Comparison of ENCODE assay signal across 12 cellular contexts in the genomic region with DNA sequence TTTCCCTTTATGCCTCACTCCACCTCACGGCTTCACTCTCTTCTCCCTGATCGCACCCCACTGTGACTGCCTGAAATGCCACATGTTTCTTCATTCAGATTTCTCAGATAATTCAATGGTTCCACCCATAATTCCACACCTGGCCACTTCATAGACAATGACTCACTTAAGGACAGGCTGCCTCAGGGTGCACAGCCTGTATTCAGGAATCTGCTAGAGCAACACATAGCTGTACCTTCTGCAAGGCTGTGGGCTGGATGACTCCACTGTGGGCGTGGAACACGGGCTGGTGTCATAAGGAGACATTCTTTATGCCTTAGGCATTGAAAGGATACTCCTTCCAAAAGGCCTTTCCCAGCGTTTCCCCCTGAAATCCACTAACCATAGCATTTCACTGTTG. TPM values are rescaled to one million over a fixed set of nuclear protein-coding genes. Genes with fewer than 3 reads are reported as not detected.
DNase-seq lines count a peak whose midpoint lies in the region; TF ChIP-seq lines count a peak whose summit lies in the region.
"Had no signal": no experiment of that assay in that cellular context is flagged by ENCODE, and none has a peak within 500 bp of the region (broad histone marks: within the 10 kb centered on the region; RNA-seq: fewer than 3 reads in every experiment).

No MANE protein-coding gene starts in this region.

- no peak overlapping the region for H3K27ac ChIP-seq in mesenchymal stem cell (ENCODE audit: low read length, poor library complexity, severe bottlenecking)
- H3K27ac ChIP-seq in esophagus muscularis mucosa (replicated peaks in 1 of 4): no peak overlapping the region
- H3K27ac ChIP-seq: thoracic aorta had no signal

- DNase-seq in Daoy (ENCODE audit: low read depth) (peak; percentile 88), astrocyte of the hippocampus (ENCODE audit: low read depth, low spot score) (peak; percentile 83), mesenchymal stem cell (peak; percentile 28), esophagus muscularis mucosa (ENCODE audit: extremely low spot score) (no peak), NCI-H446 (lab: John Stamatoyannopoulos, UW) (no peak), GM20000 (ENCODE audit: low spot score) (no peak)
- no peak for DNase-seq in activated CD8-positive, alpha-beta memory T cell treated with anti-CD3 and anti-CD28 coated beads, Interleukin-2, amount 50 U/mL, for 4 hours
- DNase-seq: hypothalamus, NCI-H2029 treated with DMSO at 0.1 percent for 48 hours, retina had no signal

- WGBS in mesenchymal stem cell: 49% methylated on average over 5 of the region's 5 CpGs
- WGBS in esophagus muscularis mucosa: 92% methylated on average over 5 of the region's 5 CpGs

- H3K4me2 ChIP-seq in mesenchymal stem cell (ENCODE audit: low read length, poor library complexity, severe bottlenecking): no peak overlapping the region

- H3K9me3 ChIP-seq in mesenchymal stem cell (ENCODE audit: control insufficient read depth, low read length): no peaks in the 10 kb centered on the region
- H3K9me3 ChIP-seq in esophagus muscularis mucosa: no peaks in the 10 kb centered on the region
- H3K9me3 ChIP-seq: thoracic aorta had no signal

- no peak for TF ChIP-seq CTCF in esophagus muscularis mucosa (IDR thresholded peaks at IDR 0.05)
- TF ChIP-seq CTCF in GM20000 (IDR thresholded peaks at IDR 0.05; ENCODE audit: extremely low read depth, missing control alignments): no peak

- H3K18ac ChIP-seq in mesenchymal stem cell (ENCODE audit: low read depth in 1 of 2, low read length in 2 of 2): no peak overlapping the region

- H2AK5ac ChIP-seq in mesenchymal stem cell (ENCODE audit: low read length, severe bottlenecking): no peak overlapping the region

- no peak overlapping the region for H3K4ac ChIP-seq in mesenchymal stem cell (ENCODE audit: low read depth in 1 of 2, low read length in 2 of 2)

- no peak overlapping the region for H2BK5ac ChIP-seq in mesenchymal stem cell (ENCODE audit: low read depth, low read length, poor library complexity, severe bottlenecking)

- no peak overlapping the region for H3K4me3 ChIP-seq in mesenchymal stem cell (ENCODE audit: insufficient read depth in 1 of 2, low read depth in 1 of 2, low read length in 2 of 2)
- H3K4me3 ChIP-seq in esophagus muscularis mucosa: no peak overlapping the region
- H3K4me3 ChIP-seq: thoracic aorta had no signal

- no peak overlapping the region for H2BK15ac ChIP-seq in mesenchymal stem cell (ENCODE audit: low read depth, poor library complexity, severe bottlenecking)

- no peak for TF ChIP-seq POLR2A in esophagus muscularis mucosa (IDR thresholded peaks at IDR 0.05; ENCODE audit: low read depth)

- H2BK120ac ChIP-seq in mesenchymal stem cell (ENCODE audit: low read depth, low read length): no peak overlapping the region

- H2AFZ ChIP-seq in mesenchymal stem cell (ENCODE audit: low read depth, low read length): no peak overlapping the region

- no peak; the same call in 1 of the 2 replicates for TF ChIP-seq RAD21 in Ishikawa (IDR thresholded peaks at IDR 0.05; ENCODE audit: low read depth)

- peaks cover 5% of the 10 kb centered on the region for H3K4me1 ChIP-seq in mesenchymal stem cell (ENCODE audit: control insufficient read depth, insufficient read depth, low read depth, low read length)
- peaks cover 0 to 9% (median 0%) of the 10 kb centered on the region in 4 donors for H3K4me1 ChIP-seq in esophagus muscularis mucosa

- intact Hi-C loops in esophagus muscularis mucosa (cut with DNase I): no loop called here

- H3K36me3 ChIP-seq in mesenchymal stem cell (ENCODE audit: control insufficient read depth in 1 of 2, insufficient read depth in 2 of 2, low read depth in 1 of 2, low read length in 2 of 2): no peaks in the 10 kb centered on the region
- H3K36me3 ChIP-seq in esophagus muscularis mucosa: no peaks in the 10 kb centered on the region
- H3K36me3 ChIP-seq: thoracic aorta had no signal

- H3K23ac ChIP-seq in mesenchymal stem cell (ENCODE audit: low read length in 2 of 2): no peak overlapping the region

- peak; percentile 66; the same call in 1 of the 2 replicates for TF ChIP-seq EP300 in Ishikawa (IDR thresholded peaks at IDR 0.05; ENCODE audit: borderline replicate concordance)
- no peak for TF ChIP-seq EP300 in esophagus muscularis mucosa (IDR thresholded peaks at IDR 0.05)

- H3K14ac ChIP-seq in mesenchymal stem cell (ENCODE audit: low read length in 2 of 2): no peak overlapping the region

- peaks cover 0 to 10% of the 10 kb centered on the region in 2 experiments for H3K27me3 ChIP-seq in mesenchymal stem cell (ENCODE audit: control insufficient read depth in 1 of 2, insufficient read depth in 1 of 2, low read length in 2 of 2)
- peaks cover 0 to 7% (median 0%) of the 10 kb centered on the region in 4 donors for H3K27me3 ChIP-seq in esophagus muscularis mucosa

- no peak overlapping the region for H3K9ac ChIP-seq in mesenchymal stem cell (ENCODE audit: low read length)

- no peaks in the 10 kb centered on the region for H3K79me1 ChIP-seq in mesenchymal stem cell (replicated peaks; ENCODE audit: low read length, poor library complexity, severe bottlenecking)

- no peak overlapping the region for H4K91ac ChIP-seq in mesenchymal stem cell (ENCODE audit: low read length)

- H2BK12ac ChIP-seq in mesenchymal stem cell (ENCODE audit: low read length in 2 of 2): no peak overlapping the region

- H4K8ac ChIP-seq in mesenchymal stem cell (ENCODE audit: low read length): no peak overlapping the region

TF ChIP-seq in Ishikawa, 13 proteins besides CTCF, POLR2A, EP300 and RAD21:
- TF ChIP-seq, protein P1, sequence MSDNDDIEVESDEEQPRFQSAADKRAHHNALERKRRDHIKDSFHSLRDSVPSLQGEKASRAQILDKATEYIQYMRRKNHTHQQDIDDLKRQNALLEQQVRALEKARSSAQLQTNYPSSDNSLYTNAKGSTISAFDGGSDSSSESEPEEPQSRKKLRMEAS (IDR thresholded peaks at IDR 0.05): peak; percentile 53
- no peak for TF ChIP-seq ZBTB7A (IDR thresholded peaks at IDR 0.05; ENCODE audit: low read depth)
- no peak for TF ChIP-seq YY1 (IDR thresholded peaks at IDR 0.05; ENCODE audit: low read depth)
- TF ChIP-seq, protein P2, sequence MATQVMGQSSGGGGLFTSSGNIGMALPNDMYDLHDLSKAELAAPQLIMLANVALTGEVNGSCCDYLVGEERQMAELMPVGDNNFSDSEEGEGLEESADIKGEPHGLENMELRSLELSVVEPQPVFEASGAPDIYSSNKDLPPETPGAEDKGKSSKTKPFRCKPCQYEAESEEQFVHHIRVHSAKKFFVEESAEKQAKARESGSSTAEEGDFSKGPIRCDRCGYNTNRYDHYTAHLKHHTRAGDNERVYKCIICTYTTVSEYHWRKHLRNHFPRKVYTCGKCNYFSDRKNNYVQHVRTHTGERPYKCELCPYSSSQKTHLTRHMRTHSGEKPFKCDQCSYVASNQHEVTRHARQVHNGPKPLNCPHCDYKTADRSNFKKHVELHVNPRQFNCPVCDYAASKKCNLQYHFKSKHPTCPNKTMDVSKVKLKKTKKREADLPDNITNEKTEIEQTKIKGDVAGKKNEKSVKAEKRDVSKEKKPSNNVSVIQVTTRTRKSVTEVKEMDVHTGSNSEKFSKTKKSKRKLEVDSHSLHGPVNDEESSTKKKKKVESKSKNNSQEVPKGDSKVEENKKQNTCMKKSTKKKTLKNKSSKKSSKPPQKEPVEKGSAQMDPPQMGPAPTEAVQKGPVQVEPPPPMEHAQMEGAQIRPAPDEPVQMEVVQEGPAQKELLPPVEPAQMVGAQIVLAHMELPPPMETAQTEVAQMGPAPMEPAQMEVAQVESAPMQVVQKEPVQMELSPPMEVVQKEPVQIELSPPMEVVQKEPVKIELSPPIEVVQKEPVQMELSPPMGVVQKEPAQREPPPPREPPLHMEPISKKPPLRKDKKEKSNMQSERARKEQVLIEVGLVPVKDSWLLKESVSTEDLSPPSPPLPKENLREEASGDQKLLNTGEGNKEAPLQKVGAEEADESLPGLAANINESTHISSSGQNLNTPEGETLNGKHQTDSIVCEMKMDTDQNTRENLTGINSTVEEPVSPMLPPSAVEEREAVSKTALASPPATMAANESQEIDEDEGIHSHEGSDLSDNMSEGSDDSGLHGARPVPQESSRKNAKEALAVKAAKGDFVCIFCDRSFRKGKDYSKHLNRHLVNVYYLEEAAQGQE (IDR thresholded peaks at IDR 0.05; ENCODE audit: low read depth): no peak
- TF ChIP-seq FOXM1 (IDR thresholded peaks at IDR 0.05; ENCODE audit: borderline replicate concordance, low read depth): peak; percentile 30; the same call in 1 of the 2 replicates
- peak; percentile 87 for TF ChIP-seq TCF12 (IDR thresholded peaks at IDR 0.05; ENCODE audit: low read depth)
- TF ChIP-seq TAF1 (IDR thresholded peaks at IDR 0.05; ENCODE audit: low read depth): no peak
- TF ChIP-seq NFIC (IDR thresholded peaks at IDR 0.05): peak; percentile 16; the same call in 1 of the 2 replicates
- TF ChIP-seq, protein P3, sequence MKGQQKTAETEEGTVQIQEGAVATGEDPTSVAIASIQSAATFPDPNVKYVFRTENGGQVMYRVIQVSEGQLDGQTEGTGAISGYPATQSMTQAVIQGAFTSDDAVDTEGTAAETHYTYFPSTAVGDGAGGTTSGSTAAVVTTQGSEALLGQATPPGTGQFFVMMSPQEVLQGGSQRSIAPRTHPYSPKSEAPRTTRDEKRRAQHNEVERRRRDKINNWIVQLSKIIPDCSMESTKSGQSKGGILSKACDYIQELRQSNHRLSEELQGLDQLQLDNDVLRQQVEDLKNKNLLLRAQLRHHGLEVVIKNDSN (IDR thresholded peaks at IDR 0.05): no peak
- TF ChIP-seq TEAD4 (IDR thresholded peaks at IDR 0.05): peak; percentile 63; the same call in 1 of the 2 replicates
- TF ChIP-seq CEBPB (IDR thresholded peaks at IDR 0.05): peak; percentile 48; the same call in 1 of the 2 replicates
- TF ChIP-seq EGR1 (IDR thresholded peaks at IDR 0.05): no peak
- no peak for TF ChIP-seq CREB1 (IDR thresholded peaks at IDR 0.05; ENCODE audit: low read depth)

RNA-seq across cellular contexts. Expression of a gene that starts 36.1 kb away (rescaled TPM):
- not detected in 2 replicates for total RNA-seq in Daoy (2014; rRNA removed; shearing (Covaris generic))
- 0.01 TPM for polyA plus RNA-seq in mesenchymal stem cell (2013, experiment 1 of 2)
- 0.01 TPM for polyA plus RNA-seq in mesenchymal stem cell (2013, experiment 2 of 2)
- total RNA-seq in esophagus muscularis mucosa: under 1 TPM in 1 of 4 donors, not detected in 3; 0.42 TPM

Comparison
In these comparisons a context has a peak if more than half of its experiments do, and no peak if none do; other contexts are left out.
1. DNase-seq: peak in Daoy (single experiment), astrocyte of the hippocampus (single experiment) and mesenchymal stem cell (single experiment); none in activated CD8-positive, alpha-beta memory T cell treated with anti-CD3 and anti-CD28 coated beads, Interleukin-2, amount 50 U/mL, for 4 hours (single experiment), esophagus muscularis mucosa (single experiment), NCI-H446 (0 of 2) and GM20000 (single experiment).